1 cellular context compared by ENCODE assay signal in the genomic region with DNA sequence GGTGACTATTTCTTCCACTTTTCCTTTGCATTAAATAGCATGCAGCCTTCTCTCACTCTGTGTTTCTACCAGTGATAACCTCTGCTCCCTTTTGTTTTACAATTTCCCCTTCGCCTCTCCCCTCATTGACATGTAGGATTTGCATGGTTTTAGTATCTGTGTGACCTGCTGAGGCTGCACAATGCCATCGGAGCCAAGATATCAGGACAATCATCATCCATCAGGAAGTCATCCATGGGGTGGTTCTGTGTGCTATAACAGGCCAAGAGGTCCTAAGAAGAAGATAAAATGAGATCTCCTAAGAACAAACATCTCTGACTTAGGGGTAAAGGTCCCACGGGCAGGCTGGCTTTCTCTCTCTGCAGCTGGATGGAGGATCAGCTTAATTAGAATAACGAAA.
TF ChIP-seq lines count a peak whose summit lies in the region.

No MANE protein-coding gene starts in this region.

TF ChIP-seq in GM23338, 12 proteins besides CTCF, POLR2A, EP300 and RAD21 (continued from another document):
- TF ChIP-seq, protein P1, sequence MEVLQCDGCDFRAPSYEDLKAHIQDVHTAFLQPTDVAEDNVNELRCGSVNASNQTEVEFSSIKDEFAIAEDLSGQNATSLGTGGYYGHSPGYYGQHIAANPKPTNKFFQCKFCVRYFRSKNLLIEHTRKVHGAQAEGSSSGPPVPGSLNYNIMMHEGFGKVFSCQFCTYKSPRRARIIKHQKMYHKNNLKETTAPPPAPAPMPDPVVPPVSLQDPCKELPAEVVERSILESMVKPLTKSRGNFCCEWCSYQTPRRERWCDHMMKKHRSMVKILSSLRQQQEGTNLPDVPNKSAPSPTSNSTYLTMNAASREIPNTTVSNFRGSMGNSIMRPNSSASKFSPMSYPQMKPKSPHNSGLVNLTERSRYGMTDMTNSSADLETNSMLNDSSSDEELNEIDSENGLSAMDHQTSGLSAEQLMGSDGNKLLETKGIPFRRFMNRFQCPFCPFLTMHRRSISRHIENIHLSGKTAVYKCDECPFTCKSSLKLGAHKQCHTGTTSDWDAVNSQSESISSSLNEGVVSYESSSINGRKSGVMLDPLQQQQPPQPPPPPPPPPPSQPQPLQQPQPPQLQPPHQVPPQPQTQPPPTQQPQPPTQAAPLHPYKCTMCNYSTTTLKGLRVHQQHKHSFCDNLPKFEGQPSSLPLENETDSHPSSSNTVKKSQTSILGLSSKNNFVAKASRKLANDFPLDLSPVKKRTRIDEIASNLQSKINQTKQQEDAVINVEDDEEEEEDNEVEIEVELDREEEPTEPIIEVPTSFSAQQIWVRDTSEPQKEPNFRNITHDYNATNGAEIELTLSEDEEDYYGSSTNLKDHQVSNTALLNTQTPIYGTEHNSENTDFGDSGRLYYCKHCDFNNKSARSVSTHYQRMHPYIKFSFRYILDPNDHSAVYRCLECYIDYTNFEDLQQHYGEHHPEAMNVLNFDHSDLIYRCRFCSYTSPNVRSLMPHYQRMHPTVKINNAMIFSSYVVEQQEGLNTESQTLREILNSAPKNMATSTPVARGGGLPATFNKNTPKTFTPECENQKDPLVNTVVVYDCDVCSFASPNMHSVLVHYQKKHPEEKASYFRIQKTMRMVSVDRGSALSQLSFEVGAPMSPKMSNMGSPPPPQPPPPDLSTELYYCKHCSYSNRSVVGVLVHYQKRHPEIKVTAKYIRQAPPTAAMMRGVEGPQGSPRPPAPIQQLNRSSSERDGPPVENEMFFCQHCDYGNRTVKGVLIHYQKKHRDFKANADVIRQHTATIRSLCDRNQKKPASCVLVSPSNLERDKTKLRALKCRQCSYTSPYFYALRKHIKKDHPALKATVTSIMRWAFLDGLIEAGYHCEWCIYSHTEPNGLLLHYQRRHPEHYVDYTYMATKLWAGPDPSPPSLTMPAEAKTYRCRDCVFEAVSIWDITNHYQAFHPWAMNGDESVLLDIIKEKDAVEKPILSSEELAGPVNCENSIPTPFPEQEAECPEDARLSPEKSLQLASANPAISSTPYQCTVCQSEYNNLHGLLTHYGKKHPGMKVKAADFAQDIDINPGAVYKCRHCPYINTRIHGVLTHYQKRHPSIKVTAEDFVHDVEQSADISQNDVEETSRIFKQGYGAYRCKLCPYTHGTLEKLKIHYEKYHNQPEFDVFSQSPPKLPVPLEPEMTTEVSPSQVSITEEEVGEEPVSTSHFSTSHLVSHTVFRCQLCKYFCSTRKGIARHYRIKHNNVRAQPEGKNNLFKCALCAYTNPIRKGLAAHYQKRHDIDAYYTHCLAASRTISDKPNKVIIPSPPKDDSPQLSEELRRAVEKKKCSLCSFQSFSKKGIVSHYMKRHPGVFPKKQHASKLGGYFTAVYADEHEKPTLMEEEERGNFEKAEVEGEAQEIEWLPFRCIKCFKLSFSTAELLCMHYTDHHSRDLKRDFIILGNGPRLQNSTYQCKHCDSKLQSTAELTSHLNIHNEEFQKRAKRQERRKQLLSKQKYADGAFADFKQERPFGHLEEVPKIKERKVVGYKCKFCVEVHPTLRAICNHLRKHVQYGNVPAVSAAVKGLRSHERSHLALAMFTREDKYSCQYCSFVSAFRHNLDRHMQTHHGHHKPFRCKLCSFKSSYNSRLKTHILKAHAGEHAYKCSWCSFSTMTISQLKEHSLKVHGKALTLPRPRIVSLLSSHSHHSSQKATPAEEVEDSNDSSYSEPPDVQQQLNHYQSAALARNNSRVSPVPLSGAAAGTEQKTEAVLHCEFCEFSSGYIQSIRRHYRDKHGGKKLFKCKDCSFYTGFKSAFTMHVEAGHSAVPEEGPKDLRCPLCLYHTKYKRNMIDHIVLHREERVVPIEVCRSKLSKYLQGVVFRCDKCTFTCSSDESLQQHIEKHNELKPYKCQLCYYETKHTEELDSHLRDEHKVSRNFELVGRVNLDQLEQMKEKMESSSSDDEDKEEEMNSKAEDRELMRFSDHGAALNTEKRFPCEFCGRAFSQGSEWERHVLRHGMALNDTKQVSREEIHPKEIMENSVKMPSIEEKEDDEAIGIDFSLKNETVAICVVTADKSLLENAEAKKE (CRISPR knock-in tag; IDR thresholded peaks at IDR 0.05) = no peak
- TF ChIP-seq JUNB (IDR thresholded peaks at IDR 0.05; ENCODE audit: unreplicated experiment) (no peak), CREB1 (CRISPR knock-in tag; IDR thresholded peaks at IDR 0.05; ENCODE audit: low read depth) (no peak), EZH2 (IDR thresholded peaks at IDR 0.05; ENCODE audit: low read depth, unreplicated experiment) (no peak), NANOG (IDR thresholded peaks at IDR 0.05; ENCODE audit: borderline replicate concordance) (no peak), ZNF331 (CRISPR knock-in tag; IDR thresholded peaks at IDR 0.05; ENCODE audit: low read depth) (no peak), ZNF114 (CRISPR knock-in tag; IDR thresholded peaks at IDR 0.05) (no peak), EZH2phosphoT487 (IDR thresholded peaks at IDR 0.05; ENCODE audit: unreplicated experiment) (no peak), REST (IDR thresholded peaks at IDR 0.05; ENCODE audit: unreplicated experiment) (no peak)
- TF ChIP-seq, protein P2, sequence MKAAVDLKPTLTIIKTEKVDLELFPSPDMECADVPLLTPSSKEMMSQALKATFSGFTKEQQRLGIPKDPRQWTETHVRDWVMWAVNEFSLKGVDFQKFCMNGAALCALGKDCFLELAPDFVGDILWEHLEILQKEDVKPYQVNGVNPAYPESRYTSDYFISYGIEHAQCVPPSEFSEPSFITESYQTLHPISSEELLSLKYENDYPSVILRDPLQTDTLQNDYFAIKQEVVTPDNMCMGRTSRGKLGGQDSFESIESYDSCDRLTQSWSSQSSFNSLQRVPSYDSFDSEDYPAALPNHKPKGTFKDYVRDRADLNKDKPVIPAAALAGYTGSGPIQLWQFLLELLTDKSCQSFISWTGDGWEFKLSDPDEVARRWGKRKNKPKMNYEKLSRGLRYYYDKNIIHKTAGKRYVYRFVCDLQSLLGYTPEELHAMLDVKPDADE (IDR thresholded peaks at IDR 0.05) = no peak
